Comparison of ENCODE assay signal across 8 cellular contexts in genomic region chr14:68789798-68790655, GRCh38. TPM values are rescaled to one million over a fixed set of nuclear protein-coding genes. Genes with fewer than 3 reads are reported as not detected.
DNase-seq lines count a peak whose midpoint lies in the region; ATAC-seq, FAIRE-seq and TF ChIP-seq lines count a peak whose summit lies in the region.

No MANE protein-coding gene starts in this region.

- H3K9ac ChIP-seq in keratinocyte (ENCODE audit: control insufficient read depth, extremely low read depth, insufficient read depth, low read length): peak overlapping the region; percentile 98

- TF ChIP-seq CTCF in astrocyte of the cerebellum (IDR thresholded peaks at IDR 0.05; ENCODE audit: low read depth, low read length, missing control alignments) (no peak), keratinocyte (optimal IDR thresholded peaks at IDR 0.05 in 1 of 3, IDR thresholded peaks at IDR 0.05 in 1 of 3, conservative IDR thresholded peaks at IDR 0.05 in 1 of 3; ENCODE audit: extremely low read depth in 1 of 3, insufficient read depth in 2 of 3, low read length in 3 of 3) (no peak)

- no peaks in the 10 kb centered on the region for H3K9me1 ChIP-seq in keratinocyte (ENCODE audit: control insufficient read depth, extremely low read depth, insufficient read depth, low read length)

- H3K4me1 ChIP-seq in keratinocyte (ENCODE audit: control insufficient read depth, extremely low read depth, insufficient read depth, low read length): peaks cover 21% of the 10 kb centered on the region

- H3K4me3 ChIP-seq in astrocyte of the cerebellum (ENCODE audit: low read depth, low read length): peak overlapping the region; percentile 99
- H3K4me3 ChIP-seq in keratinocyte (ENCODE audit: control insufficient read depth in 2 of 3, extremely low read depth in 1 of 3, insufficient read depth in 2 of 3, low read depth in 1 of 3, low read length in 3 of 3): peak overlapping the region; percentile 66 to 95 (median 94)

- intact Hi-C loops in Right ventricle myocardium superior (cut with DNase I): loop anchor here (5.0 to 10.0 kb wide), 4 partner anchors 58 to 543 kb away; no protein-coding TSS in a partner anchor
- intact Hi-C loops in Right ventricle myocardium inferior (cut with DNase I): loop anchor here (2.0 to 10.0 kb wide), 5 partner anchors 61 to 398 kb away; no protein-coding TSS in a partner anchor

- in situ Hi-C loops in astrocyte of the cerebellum (cut with HindIII; ENCODE audit: low sequenced_read_pairs): loop anchor here (5.0 kb wide), 1 partner anchor 538 kb away; no protein-coding TSS in a partner anchor

- peaks cover 52% of the 10 kb centered on the region for H3K79me2 ChIP-seq in keratinocyte (ENCODE audit: control insufficient read depth, insufficient read depth, low read length)

- H4K20me1 ChIP-seq in keratinocyte (ENCODE audit: control insufficient read depth, extremely low read depth, insufficient read depth, low read length): peaks cover 37% of the 10 kb centered on the region

- peaks cover 29 to 39% of the 10 kb centered on the region in 2 experiments for H3K36me3 ChIP-seq in keratinocyte (ENCODE audit: control insufficient read depth in 2 of 2, extremely low read depth in 1 of 2, insufficient read depth in 2 of 2, low read length in 2 of 2)

- H3K27me3 ChIP-seq in keratinocyte (ENCODE audit: control insufficient read depth, extremely low read depth, insufficient read depth, low read length): no peaks in the 10 kb centered on the region

- ATAC-seq in Right ventricle myocardium superior (ENCODE audit: poor library complexity) (no peak), Right ventricle myocardium inferior (no peak), GM19395 (IDR thresholded peaks at IDR 0.05; ENCODE audit: unreplicated experiment) (no peak)
- no peak for ATAC-seq in stimulated activated naive CD8-positive, alpha-beta T cell treated with anti-CD3 and anti-CD28 coated beads, Interleukin-15, Interleukin-2, amounts not matched to agents 100 U/mL and 50 U/mL, for 24 hours

- H2AFZ ChIP-seq in keratinocyte (ENCODE audit: control insufficient read depth, low read length): no peak overlapping the region

- peak overlapping the region; percentile 100 for H3K27ac ChIP-seq in keratinocyte (ENCODE audit: control insufficient read depth, insufficient read depth, low read length)

- no peak for FAIRE-seq in keratinocyte (lab: Jason Lieb, UNC)

- peak overlapping the region; percentile 94 for H3K4me2 ChIP-seq in keratinocyte (ENCODE audit: control insufficient read depth, extremely low read depth, insufficient read depth, low read depth, low read length)

- DNase-seq in Right ventricle myocardium superior (peak; percentile 52), Right ventricle myocardium inferior (ENCODE audit: missing footprints) (no peak), astrocyte of the cerebellum (ENCODE audit: low read depth) (no peak), keratinocyte (ENCODE audit: low read depth, low spot score) (no peak), NCI-H2029 (lab: John Stamatoyannopoulos, UW) (no peak), DMS153 treated with DMSO at 0.1 percent for 48 hours (lab: John Stamatoyannopoulos, UW; ENCODE audit: unreplicated experiment) (no peak)
- DNase-seq in stimulated activated naive CD8-positive, alpha-beta T cell treated with anti-CD3 and anti-CD28 coated beads, Interleukin-15, Interleukin-2, amounts not matched to agents 100 U/mL and 50 U/mL, for 24 hours: peak; percentile 47

- H3K9me3 ChIP-seq in keratinocyte (ENCODE audit: control insufficient read depth, low read depth, low read length): no peaks in the 10 kb centered on the region

- dilution Hi-C loops in keratinocyte (cut with MboI; ENCODE audit: extremely low pct_ligation_motif_present, low sequenced_read_pairs): no loop called here

RNA-seq across cellular contexts. Expression of gene ZFP36L1, which starts 2.8 kb away (rescaled TPM):
- total RNA-seq in Right ventricle myocardium superior: 45.5 TPM
- total RNA-seq in Right ventricle myocardium inferior: 46.6 TPM
- polyA plus RNA-seq in keratinocyte: 66.9 to 142 TPM (median 85.2 TPM) in 3 replicates
- 58.4 TPM for polyA plus RNA-seq in keratinocyte (2011; ENCODE audit: low read depth)
- 118 and 212 TPM in 2 replicates for polyA plus RNA-seq in keratinocyte (2011; cell fraction: cytosol; rRNA removed)
- 311 and 342 TPM in 2 replicates for polyA plus RNA-seq in keratinocyte (2011; cell fraction: nucleus; rRNA removed)
- polyA plus RNA-seq in keratinocyte (2012; ENCODE audit: low replicate concordance): 176 and 280 TPM in 2 replicates
- 45.4 to 273 TPM (median 50.6 TPM) in 3 replicates for polyA minus RNA-seq in keratinocyte
- polyA minus RNA-seq in keratinocyte (2011; cell fraction: cytosol; rRNA and poly(A)+ RNA removed): 802 TPM
- 213 and 226 TPM in 2 replicates for polyA minus RNA-seq in keratinocyte (2011; cell fraction: nucleus; rRNA and poly(A)+ RNA removed)

Comparison
In these comparisons a context has a peak if more than half of its experiments do, and no peak if none do; other contexts are left out.
1. DNase-seq: peak in Right ventricle myocardium superior (single experiment) and stimulated activated naive CD8-positive, alpha-beta T cell treated with anti-CD3 and anti-CD28 coated beads, Interleukin-15, Interleukin-2, amounts not matched to agents 100 U/mL and 50 U/mL, for 24 hours (single experiment); none in Right ventricle myocardium inferior (single experiment), astrocyte of the cerebellum (single experiment), keratinocyte (single experiment), NCI-H2029 (single experiment) and DMS153 treated with DMSO at 0.1 percent for 48 hours (single experiment).